In the genomic region with DNA sequence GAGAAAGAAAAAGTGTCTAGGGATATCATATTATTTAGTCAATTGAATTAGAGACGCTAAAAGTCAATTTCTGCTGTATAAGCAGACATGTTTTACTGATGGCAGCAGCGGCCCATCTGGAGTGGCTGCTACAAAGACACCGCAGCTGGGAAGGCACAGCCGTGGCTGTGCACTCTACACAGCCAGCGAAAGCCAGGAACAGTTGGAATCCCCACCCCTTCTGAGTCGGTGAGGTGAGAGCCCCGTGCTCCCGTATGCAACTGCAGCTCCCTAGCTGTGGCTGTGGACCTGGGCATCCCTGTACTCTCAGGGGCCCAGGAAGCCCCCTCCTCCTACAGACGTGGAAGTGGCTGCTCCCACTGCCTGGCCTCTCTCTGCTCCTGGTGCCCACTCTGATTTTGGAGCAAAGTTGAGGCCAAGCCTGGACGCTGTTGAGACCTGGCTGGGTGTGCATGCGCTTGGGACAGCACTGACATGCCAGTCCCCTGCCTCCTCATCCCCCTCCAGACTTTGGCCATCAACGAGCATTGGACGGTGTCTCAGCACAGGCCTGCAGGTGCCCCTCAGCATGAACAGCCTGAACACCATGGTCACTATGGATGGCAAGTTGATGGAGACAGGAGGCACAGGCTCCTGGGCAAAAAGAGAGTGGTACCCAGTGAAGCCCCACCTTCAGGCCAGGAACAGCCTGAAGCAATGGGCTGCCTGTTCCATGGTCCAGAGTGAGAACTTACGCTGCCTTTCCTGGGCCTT, we compare ENCODE assay signal across 21 cellular contexts.
"Had no signal": no experiment of that assay in that cellular context is flagged by ENCODE, and none has a peak within 500 bp of the region (broad histone marks: within the 10 kb centered on the region; RNA-seq: fewer than 3 reads in every experiment).

No MANE protein-coding gene starts in this region.

- H3K4me3 ChIP-seq: coronary artery, heart left ventricle, right atrium auricular region, suprapubic skin, thyroid gland, uterus had no signal

- ATAC-seq: heart left ventricle; left lobe of liver; naive thymus-derived CD4-positive, alpha-beta T cell had no signal

- H3K9me3 ChIP-seq: suprapubic skin, thyroid gland, uterus had no signal

- H3K4me1 ChIP-seq: heart left ventricle, right atrium auricular region, suprapubic skin, thyroid gland, uterus had no signal

- H3K27me3 ChIP-seq: heart left ventricle, neutrophil, right atrium auricular region, suprapubic skin, thyroid gland, uterus had no signal

- FAIRE-seq: endothelial cell of umbilical vein, small intestine had no signal

- H3K36me3 ChIP-seq: heart left ventricle, neutrophil, right atrium auricular region, suprapubic skin, thyroid gland, uterus had no signal

- DNase-seq: effector CD4-positive, alpha-beta T cell; endodermal cell; erythroblast; foreskin melanocyte; heart left ventricle; hippocampal formation; mammary epithelial cell; naive thymus-derived CD4-positive, alpha-beta T cell; nephron progenitor cell; small intestine; stimulated activated CD4-positive, alpha-beta T cell treated with anti-CD3 and anti-CD28 coated beads, Interleukin-12 subunit alpha, Interleukin-12 subunit beta, amount 100 ng/mL, for 4 hours; stimulated activated CD4-positive, alpha-beta T cell treated with anti-CD3 and anti-CD28 coated beads, Interleukin-2, amount 100 ng/mL, for 48 hours; stimulated activated naive CD4-positive, alpha-beta T cell treated with Interleukin-2 at 50 U/mL for 16 hours; thyroid gland; uterus had no signal

- H3K27ac ChIP-seq: coronary artery, heart left ventricle, neutrophil, right atrium auricular region, suprapubic skin, thyroid gland, uterus had no signal
